8 cellular contexts compared by ENCODE assay signal in genomic region chr15:49215768-49216739, GRCh38. TPM values are rescaled to one million over a fixed set of nuclear protein-coding genes. Genes with fewer than 3 reads are reported as not detected.
DNase-seq lines count a peak whose midpoint lies in the region; ATAC-seq lines count a peak whose summit lies in the region.

No MANE protein-coding gene starts in this region.

- DNase-seq in activated T-cell treated with anti-CD3 and anti-CD28 coated beads, Interleukin-2, amount 50 U/mL, for 72 hours: no peak
- DNase-seq in activated T-cell treated with anti-CD3 and anti-CD28 coated beads for 4 hours (no peak), NCI-H2196 treated with DMSO at 0.1 percent for 48 hours (lab: John Stamatoyannopoulos, UW; ENCODE audit: unreplicated experiment) (peak; percentile 27), iPS-NIHi7 (ENCODE audit: extremely low spot score) (peak; percentile 43), dedifferentiated amniotic fluid mesenchymal stem cell (ENCODE audit: extremely low spot score) (no peak), mesenteric fat pad (ENCODE audit: low spot score) (no peak)
- no peak for DNase-seq in activated naive CD4-positive, alpha-beta T cell treated with Interleukin-2 at 50 U/mL for 16 hours

- no peak overlapping the region for H3K4me3 Mint-ChIP-seq in activated T-cell treated with anti-CD3 and anti-CD28 coated beads, Interleukin-2, amount 50 U/mL, for 72 hours

- peak in 1 of 2 donors; percentile 39 for ATAC-seq in activated T-cell treated with anti-CD3 and anti-CD28 coated beads, Interleukin-2, amount 50 U/mL, for 72 hours (replicated peaks in 1 of 2)
- peak; percentile 99 for ATAC-seq in HG02852 (IDR thresholded peaks at IDR 0.05; ENCODE audit: unreplicated experiment)

- H3K4me1 Mint-ChIP-seq in activated T-cell treated with anti-CD3 and anti-CD28 coated beads, Interleukin-2, amount 50 U/mL, for 72 hours (ENCODE audit: low read depth): peaks cover 12% of the 10 kb centered on the region

- H3K36me3 Mint-ChIP-seq in activated T-cell treated with anti-CD3 and anti-CD28 coated beads, Interleukin-2, amount 50 U/mL, for 72 hours (ENCODE audit: insufficient read depth in 2 of 2): peaks cover 18 to 26% of the 10 kb centered on the region in 2 donors

- peak overlapping the region; percentile 30 for H3K27ac Mint-ChIP-seq in activated T-cell treated with anti-CD3 and anti-CD28 coated beads, Interleukin-2, amount 50 U/mL, for 72 hours

- H3K9me3 Mint-ChIP-seq in activated T-cell treated with anti-CD3 and anti-CD28 coated beads, Interleukin-2, amount 50 U/mL, for 72 hours: peaks cover 5 to 10% of the 10 kb centered on the region in 2 donors

- no peaks in the 10 kb centered on the region for H3K27me3 Mint-ChIP-seq in activated T-cell treated with anti-CD3 and anti-CD28 coated beads, Interleukin-2, amount 50 U/mL, for 72 hours (ENCODE audit: low read depth)

RNA-seq across cellular contexts. Expression of gene GALK2, which starts 46.0 kb away (rescaled TPM):
- total RNA-seq in activated T-cell treated with anti-CD3 and anti-CD28 coated beads, Interleukin-2, amount 50 U/mL, for 72 hours: 10 to 100 TPM; 27.3 to 37.8 TPM
- total RNA-seq in mesenteric fat pad: 25.0 TPM

Comparison
In these comparisons a context has a peak if more than half of its experiments do, and no peak if none do; other contexts are left out.
1. DNase-seq: peak in NCI-H2196 treated with DMSO at 0.1 percent for 48 hours (single experiment) and iPS-NIHi7 (single experiment); none in activated T-cell treated with anti-CD3 and anti-CD28 coated beads, Interleukin-2, amount 50 U/mL, for 72 hours (0 of 2), activated T-cell treated with anti-CD3 and anti-CD28 coated beads for 4 hours (single experiment), dedifferentiated amniotic fluid mesenchymal stem cell (single experiment), mesenteric fat pad (single experiment) and activated naive CD4-positive, alpha-beta T cell treated with Interleukin-2 at 50 U/mL for 16 hours (single experiment).